In the genomic region with DNA sequence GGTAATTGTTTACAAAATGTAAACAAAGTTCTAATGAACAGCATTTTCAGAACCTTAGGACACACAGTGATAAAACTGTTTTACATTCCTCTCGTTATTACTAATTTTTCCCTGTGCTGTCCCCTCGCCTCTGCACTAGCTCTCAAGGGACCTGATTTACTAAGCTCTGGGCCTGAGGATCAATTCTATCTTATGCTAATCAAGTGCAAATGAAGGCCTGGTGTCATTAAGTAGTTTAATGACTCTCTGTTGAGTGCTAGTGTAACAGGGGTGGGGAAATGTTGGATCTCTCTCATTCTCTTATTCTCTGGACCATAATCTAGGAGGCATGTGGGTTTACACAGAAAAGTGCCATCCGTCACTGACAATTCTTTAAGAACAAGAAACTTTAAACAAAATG, we compare ENCODE assay signal across 21 cellular contexts.
DNase-seq lines count a peak whose midpoint lies in the region; ATAC-seq, FAIRE-seq and TF ChIP-seq lines count a peak whose summit lies in the region.
"Had no signal": no experiment of that assay in that cellular context is flagged by ENCODE, and none has a peak within 500 bp of the region (broad histone marks: within the 10 kb centered on the region; RNA-seq: fewer than 3 reads in every experiment).

No MANE protein-coding gene starts in this region.

- no peak overlapping the region for H3K14ac ChIP-seq in H1 (ENCODE audit: insufficient read length)

- 76% methylated on average over 3 of the region's 3 CpGs; no CpG with 5 or more reads in 1 of the 2 experiments for WGBS in H1 (ENCODE audit: extremely low coverage in 1 of 2, insufficient coverage in 1 of 2, insufficient read length in 1 of 2, insufficient replicate concordance in 2 of 2, low coverage in 1 of 2, low lambda C conversion rate in 2 of 2, missing lambda C conversion rate in 1 of 2), 2 experiments

- H2AFZ ChIP-seq in H1 (ENCODE audit: low read length) = no peak overlapping the region

- H3K9me3 Mint-ChIP-seq in type B pancreatic cell = no peaks in the 10 kb centered on the region
- H3K9me3 Mint-ChIP-seq: CD8-positive, alpha-beta T cell; H9 had no signal

- H3K23me2 ChIP-seq in H1 (ENCODE audit: low read depth, low read length) = no peaks in the 10 kb centered on the region

- peaks cover 14% of the 10 kb centered on the region for H3K4me1 Mint-ChIP-seq in type B pancreatic cell (ENCODE audit: unreplicated experiment)

- no peaks in the 10 kb centered on the region for H3K27me3 Mint-ChIP-seq in type B pancreatic cell
- H3K27me3 Mint-ChIP-seq: B cell had no signal

- H4K20me1 ChIP-seq in H1 (replicated peaks in 1 of 2; ENCODE audit: control insufficient read depth in 1 of 2, insufficient read depth in 2 of 2, low read length in 2 of 2) = no peaks in the 10 kb centered on the region
- H4K20me1 ChIP-seq: BLaER1 had no signal

- no peaks in the 10 kb centered on the region for H3K36me3 ChIP-seq in H1 (ENCODE audit: control insufficient read depth in 2 of 4, insufficient read depth in 4 of 4, low read length in 3 of 4)
- H3K36me3 ChIP-seq: BLaER1 had no signal

- H2BK120ac ChIP-seq in H1 (replicated peaks; ENCODE audit: low read depth, low read length) = no peak overlapping the region

- no peak for TF ChIP-seq CTCF in H1 (IDR thresholded peaks at IDR 0.05; ENCODE audit: control extremely low read depth in 1 of 3, insufficient read depth in 1 of 3, low read depth in 1 of 3, low read length in 3 of 3)
- no peak for TF ChIP-seq CTCF in type B pancreatic cell (conservative IDR thresholded peaks at IDR 0.05)

- H3K9ac ChIP-seq in H1 (replicated peaks in 1 of 4; ENCODE audit: extremely low read depth in 1 of 4, low read depth in 3 of 4, low read length in 3 of 4) = no peak overlapping the region
- H3K9ac ChIP-seq: BLaER1 had no signal

- H3K36me3 Mint-ChIP-seq in type B pancreatic cell = no peaks in the 10 kb centered on the region
- H3K36me3 Mint-ChIP-seq: CD4-positive, CD25-positive, alpha-beta regulatory T cell; CD8-positive, alpha-beta T cell had no signal

- no peak overlapping the region for H3K4me3 ChIP-seq in H1 (ENCODE audit: extremely low read depth in 1 of 4, insufficient read depth in 2 of 4, low read depth in 3 of 4, low read length in 4 of 4)
- H3K4me3 ChIP-seq: BLaER1, GM12878 had no signal

- H3K4me3 Mint-ChIP-seq in type B pancreatic cell = peak overlapping the region; percentile 6
- H3K4me3 Mint-ChIP-seq: B cell; CD4-positive, CD25-positive, alpha-beta regulatory T cell; CD8-positive, alpha-beta T cell; H9 had no signal

- no peak overlapping the region for H3K23ac ChIP-seq in H1 (ENCODE audit: insufficient read length)

- H2BK20ac ChIP-seq in H1 (ENCODE audit: low read length) = no peak overlapping the region

- no peak overlapping the region for H2BK15ac ChIP-seq in H1 (ENCODE audit: low read length)

- H4K5ac ChIP-seq in H1 (ENCODE audit: insufficient read length, low read depth, low read length) = no peak overlapping the region

- H3K18ac ChIP-seq in H1 (ENCODE audit: extremely low read depth, low read length) = no peak overlapping the region

- peak; percentile 36 for FAIRE-seq in H1 (lab: Jason Lieb, UNC)
- FAIRE-seq: A204.1, G401.6, GM12878, GM18507 had no signal

- H2BK12ac ChIP-seq in H1 (ENCODE audit: low read depth, low read length) = no peak overlapping the region

- no peak overlapping the region for H4K8ac ChIP-seq in H1 (ENCODE audit: extremely low read depth, insufficient read depth, low read length)

- no peak overlapping the region for H2AK5ac ChIP-seq in H1 (ENCODE audit: low read depth, low read length)

- POLR2A ChIA-PET in H1 (lab: Charles Lee; ENCODE audit: partially characterized antibody) = no interaction called here

- no peak overlapping the region for H4K91ac ChIP-seq in H1 (replicated peaks; ENCODE audit: insufficient read length, low read length)

- no peak overlapping the region for H3K27ac Mint-ChIP-seq in type B pancreatic cell
- H3K27ac Mint-ChIP-seq: B cell; CD8-positive, alpha-beta T cell had no signal

- H3K4ac ChIP-seq in H1 (replicated peaks; ENCODE audit: insufficient read length, low read depth, low read length) = no peak overlapping the region

- no peak overlapping the region for H3K4me2 ChIP-seq in H1 (ENCODE audit: insufficient read depth in 1 of 2, low read depth in 2 of 2, low read length in 2 of 2)
- H3K4me2 ChIP-seq: BLaER1 had no signal

- H3K9me3 ChIP-seq in H1 (ENCODE audit: insufficient read depth in 2 of 2, low read depth in 1 of 2, low read length in 1 of 2) = no peaks in the 10 kb centered on the region
- H3K9me3 ChIP-seq: BLaER1, Caco-2 had no signal

- CTCF ChIA-PET in H1 (lab: Charles Lee; ENCODE audit: partially characterized antibody) = interaction anchor here (0.8 to 4.1 kb wide), 4 partner anchors 8 to 97 kb away, joined by 3 to 19 read pairs (median 3); no protein-coding TSS in a partner anchor

- TF ChIP-seq EP300 in H1 (IDR thresholded peaks at IDR 0.05; ENCODE audit: borderline replicate concordance in 1 of 2, low read depth in 2 of 2, low read length in 2 of 2) = no peak

- H3K79me2 ChIP-seq in H1 (ENCODE audit: control insufficient read depth in 1 of 2, insufficient read depth in 2 of 2, low read length in 2 of 2) = no peaks in the 10 kb centered on the region

- H3K79me1 ChIP-seq in H1 (ENCODE audit: low read depth, low read length) = no peaks in the 10 kb centered on the region

- H3K27ac ChIP-seq in H1 (ENCODE audit: low read depth, low read length) = no peak overlapping the region
- H3K27ac ChIP-seq: 22Rv1, BLaER1, C4-2B had no signal

- ATAC-seq in GM19351 (IDR thresholded peaks at IDR 0.05; ENCODE audit: unreplicated experiment) (no peak), HG03175 (IDR thresholded peaks at IDR 0.05; ENCODE audit: unreplicated experiment) (no peak)
- ATAC-seq: CD8-positive, alpha-beta T cell; GM12878; HCT116 had no signal

- peak; percentile 16 for DNase-seq in NCI-H82 (lab: John Stamatoyannopoulos, UW)
- DNase-seq in NCI-H82 treated with DMSO at 0.1 percent for 48 hours (lab: John Stamatoyannopoulos, UW; ENCODE audit: unreplicated experiment) = no peak
- DNase-seq in H1 (ENCODE audit: low read depth in 1 of 2, low spot score in 2 of 2) = no peak
- no peak for DNase-seq in type B pancreatic cell (ENCODE audit: extremely low spot score, unreplicated experiment)
- DNase-seq: Caco-2; CD4-positive, CD25-positive, alpha-beta regulatory T cell; CD8-positive, alpha-beta T cell; DMS153; DND-41; H9 had no signal

- no peaks in the 10 kb centered on the region for H3K27me3 ChIP-seq in H1 (replicated peaks in 1 of 4; ENCODE audit: control insufficient read depth in 3 of 4, extremely low read depth in 1 of 4, insufficient read depth in 3 of 4, low read length in 3 of 4)
- H3K27me3 ChIP-seq: BLaER1 had no signal

- TF ChIP-seq RAD21 in H1 (IDR thresholded peaks at IDR 0.05 in 1 of 2, conservative IDR thresholded peaks at IDR 0.05 in 1 of 2; ENCODE audit: low read depth in 2 of 2, low read length in 2 of 2) = no peak

- H2BK5ac ChIP-seq in H1 (ENCODE audit: low read depth, low read length) = no peak overlapping the region

- H3K4me1 ChIP-seq in H1 (replicated peaks in 1 of 4; ENCODE audit: control insufficient read depth in 3 of 4, insufficient read depth in 4 of 4, low read length in 3 of 4) = peaks cover 0 to 12% (median 6%) of the 10 kb centered on the region in 4 experiments; a peak in 2 of 7 replicates

- H3K56ac ChIP-seq in H1 (replicated peaks; ENCODE audit: insufficient read length, low read depth, low read length) = no peak overlapping the region

- TF ChIP-seq POLR2A in H1 (IDR thresholded peaks at IDR 0.05; ENCODE audit: control extremely low read depth in 1 of 2, low read depth in 2 of 2, low read length in 2 of 2) = no peak

TF ChIP-seq in H1, 55 proteins besides CTCF, POLR2A, EP300 and RAD21:
- TF ChIP-seq ASH2L (IDR thresholded peaks at IDR 0.05; ENCODE audit: low read length) = no peak
TF ChIP-seq in H1: peak in this region for 0.
